23 cellular contexts compared by ENCODE assay signal in genomic region chr1:170560681-170561285, GRCh38.
"Had no signal": no experiment of that assay in that cellular context is flagged by ENCODE, and none has a peak within 500 bp of the region (broad histone marks: within the 10 kb centered on the region; RNA-seq: fewer than 3 reads in every experiment).

No MANE protein-coding gene starts in this region.

- H3K9me3 ChIP-seq: lower lobe of right lung, prostate gland, thoracic aorta, vagina had no signal

- H3K36me3 ChIP-seq: esophagus muscularis mucosa, gastrocnemius medialis, lower lobe of right lung, prostate gland, thoracic aorta, vagina had no signal

- H3K27ac ChIP-seq: esophagus muscularis mucosa, gastrocnemius medialis, lower lobe of right lung, prostate gland, thoracic aorta had no signal

- H3K27me3 ChIP-seq: esophagus muscularis mucosa, gastrocnemius medialis, vagina had no signal

- DNase-seq: activated gamma-delta T cell treated with Interleukin-2 at 50 U/mL for 16 hours; activated T-cell treated with anti-CD3 and anti-CD28 coated beads, Interleukin-2, amount 50 U/mL, for 1 hour; aorta; caudate nucleus; effector memory CD4-positive, alpha-beta T cell; gastrocnemius medialis; hippocampal formation; islet precursor cell; lower lobe of right lung; naive thymus-derived CD4-positive, alpha-beta T cell; right cardiac atrium; small intestine; stimulated activated CD4-positive, alpha-beta T cell treated with anti-CD3 and anti-CD28 coated beads, Interleukin-15, amount 100 ng/mL, for 24 hours; stimulated activated CD4-positive, alpha-beta T cell treated with anti-CD3 and anti-CD28 coated beads, Interleukin-2, amount 100 ng/mL, for 48 hours; stimulated activated CD8-positive, alpha-beta memory T cell treated with anti-CD3 and anti-CD28 coated beads, Interleukin-4, amount 100 ng/mL, for 48 hours; stimulated activated naive CD4-positive, alpha-beta T cell; T1000 had no signal

- ATAC-seq: gastrocnemius medialis; left lobe of liver; lower lobe of right lung; naive thymus-derived CD4-positive, alpha-beta T cell; right cardiac atrium; WTC11 had no signal

- H3K4me3 ChIP-seq: esophagus muscularis mucosa, gastrocnemius medialis, lower lobe of right lung, prostate gland, thoracic aorta, vagina had no signal

- H3K4me1 ChIP-seq: prostate gland had no signal
